Comparison of ENCODE assay signal across 8 cellular contexts in genomic region chr15:76150971-76151598, GRCh38.
A peak's percentile ranks its signal among the peaks of the same experiment; 100 is the strongest.
DNase-seq lines count a peak whose midpoint lies in the region; ATAC-seq and TF ChIP-seq lines count a peak whose summit lies in the region.

No MANE protein-coding gene starts in this region.

- H3K4me2 ChIP-seq in PC-9 (peak overlapping the region; percentile 50), neuronal stem cell (ENCODE audit: insufficient read depth, low read length, poor library complexity, severe bottlenecking) (no peak overlapping the region)

- POLR2A ChIA-PET in PC-9 (lab: Charles Lee; ENCODE audit: unreplicated experiment): no interaction called here

- in situ Hi-C loops in Caki2 (cut with HindIII; ENCODE audit: low pct_unique_long_range_greater_than_20kb, low sequenced_read_pairs): no loop called here

- no peak overlapping the region for H4K91ac ChIP-seq in neuronal stem cell (ENCODE audit: low read depth, low read length, poor library complexity)

- intact Hi-C loops in PC-9 (cut with micrococcal nuclease; ENCODE audit: unreplicated experiment): no loop called here
- intact Hi-C loops in stomach (cut with DNase I; ENCODE audit: low total_unique reads): no loop called here

- WGBS in neuronal stem cell (ENCODE audit: extremely low coverage in 2 of 2, insufficient read length in 2 of 2, insufficient replicate concordance in 1 of 2), 2 donors: no CpG with 5 or more reads among the region's 9 CpGs
- WGBS in stomach, 5 donors: 11 to 14% (median 11%) methylated on average over 9 of the region's 9 CpGs

- no peak overlapping the region for H3K9ac ChIP-seq in neuronal stem cell (ENCODE audit: low read depth, low read length, poor library complexity)

- H2BK120ac ChIP-seq in neuronal stem cell (ENCODE audit: low read depth, low read length): no peak overlapping the region

- BruUV-seq in PC-9 (replicated peaks; lab: Mats Ljungman, UMichigan): no TSS peak

- ATAC-seq in GM19467 (IDR thresholded peaks at IDR 0.05; ENCODE audit: unreplicated experiment): peak; percentile 85

- H4K20me1 ChIP-seq in PC-9 (ENCODE audit: insufficient read depth): no peaks in the 10 kb centered on the region

- H4K8ac ChIP-seq in neuronal stem cell (ENCODE audit: low read depth, low read length): no peak overlapping the region

- peak; percentile 83 for DNase-seq in Caki2 (ENCODE audit: low read depth)
- DNase-seq in HK-2 (ENCODE audit: unreplicated experiment): peak; percentile 70
- DNase-seq in PC-9: peak; percentile 75 to 76
- DNase-seq in activated T-cell treated with anti-CD3 and anti-CD28 coated beads, Interleukin-2, amount 50 U/mL, for 48 hours: peak; percentile 92 to 93
- peak; percentile 68 for DNase-seq in fibroblast of peridontal ligament (ENCODE audit: extremely low read depth)
- DNase-seq in neuronal stem cell (ENCODE audit: low spot score): peak; percentile 74
- peak; percentile 81 for DNase-seq in stomach

- H3K4me1 ChIP-seq in PC-9 (replicated peaks; ENCODE audit: insufficient read depth) (peaks cover 11% of the 10 kb centered on the region), neuronal stem cell (ENCODE audit: control insufficient read depth in 2 of 2, insufficient read depth in 1 of 2, low read depth in 1 of 2, low read length in 2 of 2) (peaks cover 0 to 2% of the 10 kb centered on the region in 2 donors), stomach (peaks cover 17 to 39% (median 24%) of the 10 kb centered on the region in 4 donors)

- H3K4me3 ChIP-seq in PC-9: no peak overlapping the region
- H3K4me3 ChIP-seq in neuronal stem cell (ENCODE audit: low read length in 2 of 2): no peak overlapping the region
- peak overlapping the region in 1 of 4 donors; percentile 11 for H3K4me3 ChIP-seq in stomach

- H3K14ac ChIP-seq in neuronal stem cell (ENCODE audit: low read length): no peak overlapping the region

- H3K27ac ChIP-seq in PC-9 (peak overlapping the region; percentile 37; the same call in 1 of the 2 replicates), neuronal stem cell (replicated peaks; ENCODE audit: low read length) (no peak overlapping the region), stomach (peak overlapping the region; percentile 31 to 71 (median 62))

- H3K4ac ChIP-seq in neuronal stem cell (ENCODE audit: low read length): no peak overlapping the region

- no peak overlapping the region for H3K18ac ChIP-seq in neuronal stem cell (ENCODE audit: low read length)

- no peaks in the 10 kb centered on the region for H3K9me2 ChIP-seq in PC-9 (ENCODE audit: insufficient read depth)

- peak overlapping the region; percentile 29; the same call in 1 of the 2 replicates for H2AFZ ChIP-seq in PC-9
- peak overlapping the region; percentile 62 for H2AFZ ChIP-seq in neuronal stem cell (ENCODE audit: low read length)

- H3K9me3 ChIP-seq in PC-9 (ENCODE audit: insufficient read depth, low read depth) (no peaks in the 10 kb centered on the region), neuronal stem cell (replicated peaks in 1 of 2; ENCODE audit: control insufficient read depth in 2 of 2, insufficient read depth in 1 of 2, low read depth in 1 of 2, low read length in 2 of 2) (no peaks in the 10 kb centered on the region), stomach (no peaks in the 10 kb centered on the region)

- no peak for TF ChIP-seq EP300 in stomach (IDR thresholded peaks at IDR 0.05)

- TF ChIP-seq CTCF in PC-9 (conservative IDR thresholded peaks at IDR 0.05): peak; percentile 94
- TF ChIP-seq CTCF in stomach (IDR thresholded peaks at IDR 0.05): peak in 5 of 7 experiments; percentile 75 to 91 (median 87)

- H3K23ac ChIP-seq in neuronal stem cell (ENCODE audit: low read depth, low read length, poor library complexity): no peak overlapping the region

- no peaks in the 10 kb centered on the region for H3K79me1 ChIP-seq in neuronal stem cell (ENCODE audit: low read depth, low read length)

- H3K36me3 ChIP-seq in PC-9 (ENCODE audit: low read depth) (no peaks in the 10 kb centered on the region), neuronal stem cell (replicated peaks in 1 of 2; ENCODE audit: control insufficient read depth in 2 of 2, insufficient read depth in 2 of 2, low read length in 2 of 2) (no peaks in the 10 kb centered on the region), stomach (no peaks in the 10 kb centered on the region)

- H3K27me3 ChIP-seq in PC-9 (ENCODE audit: insufficient read depth, low read depth) (peaks cover 9% of the 10 kb centered on the region; the same call in 1 of the 2 replicates), neuronal stem cell (ENCODE audit: control insufficient read depth in 3 of 3, insufficient read depth in 3 of 3, low read depth in 1 of 3, low read length in 3 of 3) (peaks cover 0 to 59% (median 0%) of the 10 kb centered on the region in 3 experiments), stomach (peaks cover 0 to 18% (median 0%) of the 10 kb centered on the region in 3 donors)

- 0 out of 2 replicates have a peak, but pooled peaks cover 4% of the 10 kb centered on the region for H3F3A ChIP-seq in PC-9 (ENCODE audit: insufficient read depth, low read depth)

- H2BK15ac ChIP-seq in neuronal stem cell (ENCODE audit: low read length): no peak overlapping the region

- no peaks in the 10 kb centered on the region for H3K79me2 ChIP-seq in PC-9 (ENCODE audit: low read depth)

- H2AK5ac ChIP-seq in neuronal stem cell (ENCODE audit: low read depth, low read length): no peak overlapping the region

- TF ChIP-seq POLR2A in stomach (IDR thresholded peaks at IDR 0.05): no peak

- no peak overlapping the region for H2BK5ac ChIP-seq in neuronal stem cell (ENCODE audit: low read length)

- no peak overlapping the region for H2BK12ac ChIP-seq in neuronal stem cell (ENCODE audit: low read length)

- CTCF ChIA-PET in PC-9 (lab: Charles Lee): interaction anchor here (0.6 kb wide), 1 partner anchor 34 kb away, joined by 4 read pairs; no protein-coding TSS in a partner anchor
